Comparison of ENCODE assay signal across 19 cellular contexts in the genomic region with DNA sequence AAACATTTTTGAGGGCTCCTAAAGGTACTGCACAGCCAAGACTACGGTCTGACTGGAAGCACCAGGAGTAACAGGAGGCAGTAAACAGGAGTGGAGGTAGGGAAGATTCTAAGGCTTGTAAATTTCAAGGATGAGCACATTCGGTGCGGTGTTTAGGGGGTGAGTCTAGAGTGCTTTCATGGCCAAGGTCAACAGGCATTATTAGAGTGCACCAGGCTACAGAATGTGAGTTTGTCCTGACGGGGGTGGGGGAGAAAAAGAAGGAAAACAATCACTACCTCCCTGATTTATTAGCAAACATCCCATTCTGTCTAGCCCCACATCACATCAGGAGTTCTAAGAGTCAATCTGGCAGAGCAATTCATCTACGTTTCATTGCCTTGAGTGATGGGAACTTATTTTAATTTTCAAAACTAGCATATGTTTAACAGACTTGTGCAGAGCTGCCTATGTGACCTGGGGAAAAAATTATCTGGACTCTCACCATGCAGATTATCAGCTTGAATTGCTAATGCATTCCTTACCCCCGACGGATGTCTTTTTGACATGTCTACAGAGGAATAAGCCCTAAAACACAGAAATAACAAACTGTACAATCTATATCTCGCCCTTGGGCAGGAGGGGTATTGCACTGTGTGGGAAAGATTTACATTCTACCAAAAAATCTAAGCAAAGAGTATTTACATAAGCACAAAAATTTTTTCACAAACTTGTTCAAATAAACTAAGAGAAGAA. TPM values are rescaled to one million over a fixed set of nuclear protein-coding genes. Genes with fewer than 3 reads are reported as not detected.
DNase-seq lines count a peak whose midpoint lies in the region; ATAC-seq and TF ChIP-seq lines count a peak whose summit lies in the region.
"Had no signal": no experiment of that assay in that cellular context is flagged by ENCODE, and none has a peak within 500 bp of the region (broad histone marks: within the 10 kb centered on the region; RNA-seq: fewer than 3 reads in every experiment).

No MANE protein-coding gene starts in this region.

- H3K4me1 Mint-ChIP-seq in activated naive CD4-positive, alpha-beta T cell treated with anti-CD3 and anti-CD28 coated beads, Interleukin-2, amount 10 ng/mL, durations not matched to agents 7 days and 5 days, result no peaks in the 10 kb centered on the region

- TF ChIP-seq POLR2A in breast epithelium (IDR thresholded peaks at IDR 0.05), result no peak
- TF ChIP-seq POLR2A in thyroid gland (IDR thresholded peaks at IDR 0.05), result no peak

- ATAC-seq in GM21381 (IDR thresholded peaks at IDR 0.05; ENCODE audit: unreplicated experiment), result no peak
- ATAC-seq in GM19324 (IDR thresholded peaks at IDR 0.05; ENCODE audit: low FRiP score, unreplicated experiment), result no peak
- ATAC-seq: HCT116 had no signal

- H3K27me3 Mint-ChIP-seq in activated naive CD4-positive, alpha-beta T cell treated with anti-CD3 and anti-CD28 coated beads, Interleukin-2, amount 10 ng/mL, durations not matched to agents 7 days and 5 days, result no peaks in the 10 kb centered on the region

- peak overlapping the region; percentile 17 to 80 for H3K27ac ChIP-seq in breast epithelium
- H3K27ac ChIP-seq in thyroid gland, result peak overlapping the region; percentile 34 to 85 (median 59)
- H3K27ac ChIP-seq: BLaER1 treated with 17β-estradiol and CSF1 and Interleukin-3, amounts not matched to agents 10 nM and 100 nM; neural progenitor cell had no signal

- H3K4me1 ChIP-seq in breast epithelium, result peaks cover 0 to 8% of the 10 kb centered on the region in 2 donors
- peaks cover 54 to 65% of the 10 kb centered on the region in 2 donors for H3K4me1 ChIP-seq in thyroid gland

- H3K4me3 ChIP-seq in breast epithelium (no peak overlapping the region), thyroid gland (replicated peaks in 1 of 3) (no peak overlapping the region)
- H3K4me3 ChIP-seq: BLaER1 treated with 17β-estradiol and CSF1 and Interleukin-3, amounts not matched to agents 10 nM and 100 nM; neural progenitor cell; Peyer's patch had no signal

- no peak overlapping the region for H3K4me3 Mint-ChIP-seq in activated naive CD4-positive, alpha-beta T cell treated with anti-CD3 and anti-CD28 coated beads, Interleukin-2, amount 10 ng/mL, durations not matched to agents 7 days and 5 days
- H3K4me3 Mint-ChIP-seq: neural progenitor cell had no signal

- 57 to 73% methylated on average over 8 of the region's 8 CpGs for WGBS in thyroid gland, 2 donors

- no peak overlapping the region for H3K27ac Mint-ChIP-seq in activated naive CD4-positive, alpha-beta T cell treated with anti-CD3 and anti-CD28 coated beads, Interleukin-2, amount 10 ng/mL, durations not matched to agents 7 days and 5 days
- H3K27ac Mint-ChIP-seq: neural progenitor cell had no signal

- intact Hi-C loops in breast epithelium (cut with DNase I; ENCODE audit: low total_unique reads), result no loop called here
- intact Hi-C loops in thyroid gland (cut with DNase I), result no loop called here

- H3K9me3 Mint-ChIP-seq in activated naive CD4-positive, alpha-beta T cell treated with anti-CD3 and anti-CD28 coated beads, Interleukin-2, amount 10 ng/mL, durations not matched to agents 7 days and 5 days, result no peaks in the 10 kb centered on the region

- CTCF ChIA-PET in activated naive CD4-positive, alpha-beta T cell treated with anti-CD3 and anti-CD28 coated beads, Interleukin-2, amount 10 ng/mL, durations not matched to agents 7 days and 5 days (lab: Charles Lee), result no interaction called here

- no peaks in the 10 kb centered on the region for H3K9me3 ChIP-seq in breast epithelium
- H3K9me3 ChIP-seq in thyroid gland, result no peaks in the 10 kb centered on the region
- H3K9me3 ChIP-seq: Peyer's patch had no signal

- H3K36me3 Mint-ChIP-seq in activated naive CD4-positive, alpha-beta T cell treated with anti-CD3 and anti-CD28 coated beads, Interleukin-2, amount 10 ng/mL, durations not matched to agents 7 days and 5 days, result no peaks in the 10 kb centered on the region

- H3K36me3 ChIP-seq in breast epithelium (no peaks in the 10 kb centered on the region), thyroid gland (no peaks in the 10 kb centered on the region)
- H3K36me3 ChIP-seq: neural progenitor cell, Peyer's patch had no signal

- DNase-seq in DMS 273 (lab: John Stamatoyannopoulos, UW; ENCODE audit: unreplicated experiment) (peak; percentile 16), DMS 273 treated with DMSO at 0.1 percent for 48 hours (lab: John Stamatoyannopoulos, UW) (no peak), breast epithelium (ENCODE audit: low spot score in 2 of 2) (no peak), iris pigment epithelial cell (ENCODE audit: low read depth) (peak; percentile 63), thyroid gland (no peak)
- DNase-seq in activated naive CD4-positive, alpha-beta T cell treated with anti-CD3 and anti-CD28 coated beads, Interleukin-2, amount 10 ng/mL, durations not matched to agents 7 days and 5 days, result no peak
- DNase-seq: 8988T; activated CD8-positive, alpha-beta memory T cell treated with anti-CD3 and anti-CD28 coated beads, Interleukin-2, amount 50 U/mL, for 48 hours; DMS79 treated with DMSO at 0.1 percent for 48 hours; mesenchymal stem cell; MM.1S; NCI-H2029; NCI-H69; Peyer's patch had no signal

- TF ChIP-seq CTCF in breast epithelium (IDR thresholded peaks at IDR 0.05), result no peak
- TF ChIP-seq CTCF in thyroid gland (IDR thresholded peaks at IDR 0.05), result no peak

- no peaks in the 10 kb centered on the region for H3K27me3 ChIP-seq in breast epithelium
- H3K27me3 ChIP-seq in thyroid gland, result no peaks in the 10 kb centered on the region
- H3K27me3 ChIP-seq: BLaER1 treated with 17β-estradiol and CSF1 and Interleukin-3, amounts not matched to agents 10 nM and 100 nM; neural progenitor cell; Peyer's patch had no signal

RNA-seq across cellular contexts. Expression of a gene that starts 45.0 kb away (rescaled TPM):
- total RNA-seq in breast epithelium, result 100 to 1,000 TPM; 270 to 546 (median 383) TPM
- total RNA-seq in thyroid gland, result 100 to 1,000 TPM; 513 to 716 (median 676) TPM

Comparison
In these comparisons a context has a peak if more than half of its experiments do, and no peak if none do; other contexts are left out.
1. DNase-seq: peak in DMS 273 (single experiment) and iris pigment epithelial cell (single experiment); none in DMS 273 treated with DMSO at 0.1 percent for 48 hours (single experiment), breast epithelium (0 of 2), thyroid gland (0 of 2) and activated naive CD4-positive, alpha-beta T cell treated with anti-CD3 and anti-CD28 coated beads, Interleukin-2, amount 10 ng/mL, durations not matched to agents 7 days and 5 days (single experiment).